Comparison of ENCODE assay signal across 2 cellular contexts in the genomic region with DNA sequence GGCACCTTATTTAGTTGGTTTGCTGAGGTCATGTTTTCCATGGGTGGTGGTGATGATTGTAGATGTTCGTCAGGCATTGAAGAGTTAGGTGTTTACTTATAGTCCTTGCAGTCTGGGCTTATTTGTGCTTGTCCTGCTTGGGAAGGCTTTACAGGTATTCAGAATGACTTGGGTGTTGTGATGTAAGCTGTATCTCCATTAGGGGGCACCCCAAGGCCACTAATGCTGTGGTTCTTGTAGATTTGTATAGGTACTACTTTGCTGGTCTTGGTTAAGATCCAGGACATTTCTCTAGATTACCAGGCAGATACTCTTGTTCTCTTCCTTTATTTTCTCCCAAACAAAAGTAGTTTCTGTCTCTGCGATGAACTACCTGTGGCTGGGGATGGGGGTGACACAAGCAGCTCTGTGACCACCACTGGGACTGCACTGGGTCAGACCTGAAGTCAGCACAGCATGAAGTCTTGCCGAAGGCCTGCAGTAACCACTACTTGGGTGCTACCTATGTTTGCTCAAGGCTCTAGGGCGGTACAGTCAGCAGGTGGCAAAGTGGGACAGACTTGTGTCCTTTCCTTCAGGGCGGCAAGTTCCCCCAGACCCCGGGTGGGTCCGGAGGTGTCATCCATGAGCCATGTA.
TF ChIP-seq lines count a peak whose summit lies in the region.

No MANE protein-coding gene starts in this region.

TF ChIP-seq in GM23338, 12 proteins besides CTCF, POLR2A, EP300 and RAD21 (continues in another document):
- TF ChIP-seq, protein P1, sequence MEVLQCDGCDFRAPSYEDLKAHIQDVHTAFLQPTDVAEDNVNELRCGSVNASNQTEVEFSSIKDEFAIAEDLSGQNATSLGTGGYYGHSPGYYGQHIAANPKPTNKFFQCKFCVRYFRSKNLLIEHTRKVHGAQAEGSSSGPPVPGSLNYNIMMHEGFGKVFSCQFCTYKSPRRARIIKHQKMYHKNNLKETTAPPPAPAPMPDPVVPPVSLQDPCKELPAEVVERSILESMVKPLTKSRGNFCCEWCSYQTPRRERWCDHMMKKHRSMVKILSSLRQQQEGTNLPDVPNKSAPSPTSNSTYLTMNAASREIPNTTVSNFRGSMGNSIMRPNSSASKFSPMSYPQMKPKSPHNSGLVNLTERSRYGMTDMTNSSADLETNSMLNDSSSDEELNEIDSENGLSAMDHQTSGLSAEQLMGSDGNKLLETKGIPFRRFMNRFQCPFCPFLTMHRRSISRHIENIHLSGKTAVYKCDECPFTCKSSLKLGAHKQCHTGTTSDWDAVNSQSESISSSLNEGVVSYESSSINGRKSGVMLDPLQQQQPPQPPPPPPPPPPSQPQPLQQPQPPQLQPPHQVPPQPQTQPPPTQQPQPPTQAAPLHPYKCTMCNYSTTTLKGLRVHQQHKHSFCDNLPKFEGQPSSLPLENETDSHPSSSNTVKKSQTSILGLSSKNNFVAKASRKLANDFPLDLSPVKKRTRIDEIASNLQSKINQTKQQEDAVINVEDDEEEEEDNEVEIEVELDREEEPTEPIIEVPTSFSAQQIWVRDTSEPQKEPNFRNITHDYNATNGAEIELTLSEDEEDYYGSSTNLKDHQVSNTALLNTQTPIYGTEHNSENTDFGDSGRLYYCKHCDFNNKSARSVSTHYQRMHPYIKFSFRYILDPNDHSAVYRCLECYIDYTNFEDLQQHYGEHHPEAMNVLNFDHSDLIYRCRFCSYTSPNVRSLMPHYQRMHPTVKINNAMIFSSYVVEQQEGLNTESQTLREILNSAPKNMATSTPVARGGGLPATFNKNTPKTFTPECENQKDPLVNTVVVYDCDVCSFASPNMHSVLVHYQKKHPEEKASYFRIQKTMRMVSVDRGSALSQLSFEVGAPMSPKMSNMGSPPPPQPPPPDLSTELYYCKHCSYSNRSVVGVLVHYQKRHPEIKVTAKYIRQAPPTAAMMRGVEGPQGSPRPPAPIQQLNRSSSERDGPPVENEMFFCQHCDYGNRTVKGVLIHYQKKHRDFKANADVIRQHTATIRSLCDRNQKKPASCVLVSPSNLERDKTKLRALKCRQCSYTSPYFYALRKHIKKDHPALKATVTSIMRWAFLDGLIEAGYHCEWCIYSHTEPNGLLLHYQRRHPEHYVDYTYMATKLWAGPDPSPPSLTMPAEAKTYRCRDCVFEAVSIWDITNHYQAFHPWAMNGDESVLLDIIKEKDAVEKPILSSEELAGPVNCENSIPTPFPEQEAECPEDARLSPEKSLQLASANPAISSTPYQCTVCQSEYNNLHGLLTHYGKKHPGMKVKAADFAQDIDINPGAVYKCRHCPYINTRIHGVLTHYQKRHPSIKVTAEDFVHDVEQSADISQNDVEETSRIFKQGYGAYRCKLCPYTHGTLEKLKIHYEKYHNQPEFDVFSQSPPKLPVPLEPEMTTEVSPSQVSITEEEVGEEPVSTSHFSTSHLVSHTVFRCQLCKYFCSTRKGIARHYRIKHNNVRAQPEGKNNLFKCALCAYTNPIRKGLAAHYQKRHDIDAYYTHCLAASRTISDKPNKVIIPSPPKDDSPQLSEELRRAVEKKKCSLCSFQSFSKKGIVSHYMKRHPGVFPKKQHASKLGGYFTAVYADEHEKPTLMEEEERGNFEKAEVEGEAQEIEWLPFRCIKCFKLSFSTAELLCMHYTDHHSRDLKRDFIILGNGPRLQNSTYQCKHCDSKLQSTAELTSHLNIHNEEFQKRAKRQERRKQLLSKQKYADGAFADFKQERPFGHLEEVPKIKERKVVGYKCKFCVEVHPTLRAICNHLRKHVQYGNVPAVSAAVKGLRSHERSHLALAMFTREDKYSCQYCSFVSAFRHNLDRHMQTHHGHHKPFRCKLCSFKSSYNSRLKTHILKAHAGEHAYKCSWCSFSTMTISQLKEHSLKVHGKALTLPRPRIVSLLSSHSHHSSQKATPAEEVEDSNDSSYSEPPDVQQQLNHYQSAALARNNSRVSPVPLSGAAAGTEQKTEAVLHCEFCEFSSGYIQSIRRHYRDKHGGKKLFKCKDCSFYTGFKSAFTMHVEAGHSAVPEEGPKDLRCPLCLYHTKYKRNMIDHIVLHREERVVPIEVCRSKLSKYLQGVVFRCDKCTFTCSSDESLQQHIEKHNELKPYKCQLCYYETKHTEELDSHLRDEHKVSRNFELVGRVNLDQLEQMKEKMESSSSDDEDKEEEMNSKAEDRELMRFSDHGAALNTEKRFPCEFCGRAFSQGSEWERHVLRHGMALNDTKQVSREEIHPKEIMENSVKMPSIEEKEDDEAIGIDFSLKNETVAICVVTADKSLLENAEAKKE (CRISPR knock-in tag; IDR thresholded peaks at IDR 0.05) = no peak
- TF ChIP-seq STAT1 (IDR thresholded peaks at IDR 0.05; ENCODE audit: unreplicated experiment) (no peak), POLR2AphosphoS5 (IDR thresholded peaks at IDR 0.05; ENCODE audit: low read depth) (no peak), EZH2phosphoT487 (IDR thresholded peaks at IDR 0.05; ENCODE audit: unreplicated experiment) (no peak), NANOG (IDR thresholded peaks at IDR 0.05; ENCODE audit: borderline replicate concordance) (no peak), ZNF331 (CRISPR knock-in tag; IDR thresholded peaks at IDR 0.05; ENCODE audit: low read depth) (no peak)
- TF ChIP-seq, protein P2, sequence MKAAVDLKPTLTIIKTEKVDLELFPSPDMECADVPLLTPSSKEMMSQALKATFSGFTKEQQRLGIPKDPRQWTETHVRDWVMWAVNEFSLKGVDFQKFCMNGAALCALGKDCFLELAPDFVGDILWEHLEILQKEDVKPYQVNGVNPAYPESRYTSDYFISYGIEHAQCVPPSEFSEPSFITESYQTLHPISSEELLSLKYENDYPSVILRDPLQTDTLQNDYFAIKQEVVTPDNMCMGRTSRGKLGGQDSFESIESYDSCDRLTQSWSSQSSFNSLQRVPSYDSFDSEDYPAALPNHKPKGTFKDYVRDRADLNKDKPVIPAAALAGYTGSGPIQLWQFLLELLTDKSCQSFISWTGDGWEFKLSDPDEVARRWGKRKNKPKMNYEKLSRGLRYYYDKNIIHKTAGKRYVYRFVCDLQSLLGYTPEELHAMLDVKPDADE (IDR thresholded peaks at IDR 0.05) = no peak
- TF ChIP-seq, protein P3, sequence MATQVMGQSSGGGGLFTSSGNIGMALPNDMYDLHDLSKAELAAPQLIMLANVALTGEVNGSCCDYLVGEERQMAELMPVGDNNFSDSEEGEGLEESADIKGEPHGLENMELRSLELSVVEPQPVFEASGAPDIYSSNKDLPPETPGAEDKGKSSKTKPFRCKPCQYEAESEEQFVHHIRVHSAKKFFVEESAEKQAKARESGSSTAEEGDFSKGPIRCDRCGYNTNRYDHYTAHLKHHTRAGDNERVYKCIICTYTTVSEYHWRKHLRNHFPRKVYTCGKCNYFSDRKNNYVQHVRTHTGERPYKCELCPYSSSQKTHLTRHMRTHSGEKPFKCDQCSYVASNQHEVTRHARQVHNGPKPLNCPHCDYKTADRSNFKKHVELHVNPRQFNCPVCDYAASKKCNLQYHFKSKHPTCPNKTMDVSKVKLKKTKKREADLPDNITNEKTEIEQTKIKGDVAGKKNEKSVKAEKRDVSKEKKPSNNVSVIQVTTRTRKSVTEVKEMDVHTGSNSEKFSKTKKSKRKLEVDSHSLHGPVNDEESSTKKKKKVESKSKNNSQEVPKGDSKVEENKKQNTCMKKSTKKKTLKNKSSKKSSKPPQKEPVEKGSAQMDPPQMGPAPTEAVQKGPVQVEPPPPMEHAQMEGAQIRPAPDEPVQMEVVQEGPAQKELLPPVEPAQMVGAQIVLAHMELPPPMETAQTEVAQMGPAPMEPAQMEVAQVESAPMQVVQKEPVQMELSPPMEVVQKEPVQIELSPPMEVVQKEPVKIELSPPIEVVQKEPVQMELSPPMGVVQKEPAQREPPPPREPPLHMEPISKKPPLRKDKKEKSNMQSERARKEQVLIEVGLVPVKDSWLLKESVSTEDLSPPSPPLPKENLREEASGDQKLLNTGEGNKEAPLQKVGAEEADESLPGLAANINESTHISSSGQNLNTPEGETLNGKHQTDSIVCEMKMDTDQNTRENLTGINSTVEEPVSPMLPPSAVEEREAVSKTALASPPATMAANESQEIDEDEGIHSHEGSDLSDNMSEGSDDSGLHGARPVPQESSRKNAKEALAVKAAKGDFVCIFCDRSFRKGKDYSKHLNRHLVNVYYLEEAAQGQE (IDR thresholded peaks at IDR 0.05; ENCODE audit: unreplicated experiment) = no peak

TF ChIP-seq in H1, 55 proteins besides CTCF, POLR2A, EP300 and RAD21 (continued from another document):
- TF ChIP-seq, protein P4, sequence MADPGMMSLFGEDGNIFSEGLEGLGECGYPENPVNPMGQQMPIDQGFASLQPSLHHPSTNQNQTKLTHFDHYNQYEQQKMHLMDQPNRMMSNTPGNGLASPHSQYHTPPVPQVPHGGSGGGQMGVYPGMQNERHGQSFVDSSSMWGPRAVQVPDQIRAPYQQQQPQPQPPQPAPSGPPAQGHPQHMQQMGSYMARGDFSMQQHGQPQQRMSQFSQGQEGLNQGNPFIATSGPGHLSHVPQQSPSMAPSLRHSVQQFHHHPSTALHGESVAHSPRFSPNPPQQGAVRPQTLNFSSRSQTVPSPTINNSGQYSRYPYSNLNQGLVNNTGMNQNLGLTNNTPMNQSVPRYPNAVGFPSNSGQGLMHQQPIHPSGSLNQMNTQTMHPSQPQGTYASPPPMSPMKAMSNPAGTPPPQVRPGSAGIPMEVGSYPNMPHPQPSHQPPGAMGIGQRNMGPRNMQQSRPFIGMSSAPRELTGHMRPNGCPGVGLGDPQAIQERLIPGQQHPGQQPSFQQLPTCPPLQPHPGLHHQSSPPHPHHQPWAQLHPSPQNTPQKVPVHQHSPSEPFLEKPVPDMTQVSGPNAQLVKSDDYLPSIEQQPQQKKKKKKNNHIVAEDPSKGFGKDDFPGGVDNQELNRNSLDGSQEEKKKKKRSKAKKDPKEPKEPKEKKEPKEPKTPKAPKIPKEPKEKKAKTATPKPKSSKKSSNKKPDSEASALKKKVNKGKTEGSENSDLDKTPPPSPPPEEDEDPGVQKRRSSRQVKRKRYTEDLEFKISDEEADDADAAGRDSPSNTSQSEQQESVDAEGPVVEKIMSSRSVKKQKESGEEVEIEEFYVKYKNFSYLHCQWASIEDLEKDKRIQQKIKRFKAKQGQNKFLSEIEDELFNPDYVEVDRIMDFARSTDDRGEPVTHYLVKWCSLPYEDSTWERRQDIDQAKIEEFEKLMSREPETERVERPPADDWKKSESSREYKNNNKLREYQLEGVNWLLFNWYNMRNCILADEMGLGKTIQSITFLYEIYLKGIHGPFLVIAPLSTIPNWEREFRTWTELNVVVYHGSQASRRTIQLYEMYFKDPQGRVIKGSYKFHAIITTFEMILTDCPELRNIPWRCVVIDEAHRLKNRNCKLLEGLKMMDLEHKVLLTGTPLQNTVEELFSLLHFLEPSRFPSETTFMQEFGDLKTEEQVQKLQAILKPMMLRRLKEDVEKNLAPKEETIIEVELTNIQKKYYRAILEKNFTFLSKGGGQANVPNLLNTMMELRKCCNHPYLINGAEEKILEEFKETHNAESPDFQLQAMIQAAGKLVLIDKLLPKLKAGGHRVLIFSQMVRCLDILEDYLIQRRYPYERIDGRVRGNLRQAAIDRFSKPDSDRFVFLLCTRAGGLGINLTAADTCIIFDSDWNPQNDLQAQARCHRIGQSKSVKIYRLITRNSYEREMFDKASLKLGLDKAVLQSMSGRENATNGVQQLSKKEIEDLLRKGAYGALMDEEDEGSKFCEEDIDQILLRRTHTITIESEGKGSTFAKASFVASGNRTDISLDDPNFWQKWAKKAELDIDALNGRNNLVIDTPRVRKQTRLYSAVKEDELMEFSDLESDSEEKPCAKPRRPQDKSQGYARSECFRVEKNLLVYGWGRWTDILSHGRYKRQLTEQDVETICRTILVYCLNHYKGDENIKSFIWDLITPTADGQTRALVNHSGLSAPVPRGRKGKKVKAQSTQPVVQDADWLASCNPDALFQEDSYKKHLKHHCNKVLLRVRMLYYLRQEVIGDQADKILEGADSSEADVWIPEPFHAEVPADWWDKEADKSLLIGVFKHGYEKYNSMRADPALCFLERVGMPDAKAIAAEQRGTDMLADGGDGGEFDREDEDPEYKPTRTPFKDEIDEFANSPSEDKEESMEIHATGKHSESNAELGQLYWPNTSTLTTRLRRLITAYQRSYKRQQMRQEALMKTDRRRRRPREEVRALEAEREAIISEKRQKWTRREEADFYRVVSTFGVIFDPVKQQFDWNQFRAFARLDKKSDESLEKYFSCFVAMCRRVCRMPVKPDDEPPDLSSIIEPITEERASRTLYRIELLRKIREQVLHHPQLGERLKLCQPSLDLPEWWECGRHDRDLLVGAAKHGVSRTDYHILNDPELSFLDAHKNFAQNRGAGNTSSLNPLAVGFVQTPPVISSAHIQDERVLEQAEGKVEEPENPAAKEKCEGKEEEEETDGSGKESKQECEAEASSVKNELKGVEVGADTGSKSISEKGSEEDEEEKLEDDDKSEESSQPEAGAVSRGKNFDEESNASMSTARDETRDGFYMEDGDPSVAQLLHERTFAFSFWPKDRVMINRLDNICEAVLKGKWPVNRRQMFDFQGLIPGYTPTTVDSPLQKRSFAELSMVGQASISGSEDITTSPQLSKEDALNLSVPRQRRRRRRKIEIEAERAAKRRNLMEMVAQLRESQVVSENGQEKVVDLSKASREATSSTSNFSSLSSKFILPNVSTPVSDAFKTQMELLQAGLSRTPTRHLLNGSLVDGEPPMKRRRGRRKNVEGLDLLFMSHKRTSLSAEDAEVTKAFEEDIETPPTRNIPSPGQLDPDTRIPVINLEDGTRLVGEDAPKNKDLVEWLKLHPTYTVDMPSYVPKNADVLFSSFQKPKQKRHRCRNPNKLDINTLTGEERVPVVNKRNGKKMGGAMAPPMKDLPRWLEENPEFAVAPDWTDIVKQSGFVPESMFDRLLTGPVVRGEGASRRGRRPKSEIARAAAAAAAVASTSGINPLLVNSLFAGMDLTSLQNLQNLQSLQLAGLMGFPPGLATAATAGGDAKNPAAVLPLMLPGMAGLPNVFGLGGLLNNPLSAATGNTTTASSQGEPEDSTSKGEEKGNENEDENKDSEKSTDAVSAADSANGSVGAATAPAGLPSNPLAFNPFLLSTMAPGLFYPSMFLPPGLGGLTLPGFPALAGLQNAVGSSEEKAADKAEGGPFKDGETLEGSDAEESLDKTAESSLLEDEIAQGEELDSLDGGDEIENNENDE (IDR thresholded peaks at IDR 0.05; ENCODE audit: insufficient replicate concordance, low read length) = no peak
- TF ChIP-seq SIX5 (IDR thresholded peaks at IDR 0.05; ENCODE audit: low read depth, low read length) (no peak), CBX5 (IDR thresholded peaks at IDR 0.05; ENCODE audit: low read depth, low read length) (no peak), CHD2 (IDR thresholded peaks at IDR 0.05; ENCODE audit: low read length) (no peak), KDM1A (IDR thresholded peaks at IDR 0.05; ENCODE audit: borderline replicate concordance, low read length) (no peak), TAF1 (IDR thresholded peaks at IDR 0.05; ENCODE audit: low read depth, low read length) (no peak)
